In genomic region chr11:47355283-47356128, GRCh38 we compare ENCODE assay signal across 9 cellular contexts. TPM values are rescaled to one million over a fixed set of nuclear protein-coding genes. Genes with fewer than 3 reads are reported as not detected.
DNase-seq lines count a peak whose midpoint lies in the region; ATAC-seq, FAIRE-seq and TF ChIP-seq lines count a peak whose summit lies in the region.
"Had no signal": no experiment of that assay in that cellular context is flagged by ENCODE, and none has a peak within 500 bp of the region (broad histone marks: within the 10 kb centered on the region; RNA-seq: fewer than 3 reads in every experiment).

No MANE protein-coding gene starts in this region.

- FAIRE-seq in urothelium cell line (lab: Jason Lieb, UNC), result peak; percentile 100

- DNase-seq in activated T-cell treated with anti-CD3 and anti-CD28 coated beads, Interleukin-2, amount 50 U/mL, for 72 hours, result peak; percentile 69 to 70
- no peak for DNase-seq in activated T-cell treated with anti-CD3 and anti-CD28 coated beads, Interleukin-2, amount 50 U/mL, for 1 hour
- DNase-seq in NCI-H2029 (lab: John Stamatoyannopoulos, UW), result peak; percentile 90
- peak; percentile 90 for DNase-seq in fibroblast of the aortic adventitia (ENCODE audit: low read depth)
- DNase-seq in myocyte (ENCODE audit: low read depth), result peak; percentile 93
- peak; percentile 93 for DNase-seq in urothelium cell line (ENCODE audit: low spot score)
- no peak for DNase-seq in activated effector memory CD4-positive, alpha-beta T cell treated with anti-CD3 and anti-CD28 coated beads, Interleukin-2, amount 50 U/mL, for 16 hours
- DNase-seq: naive B cell had no signal

- no peaks in the 10 kb centered on the region for H3K27me3 Mint-ChIP-seq in activated T-cell treated with anti-CD3 and anti-CD28 coated beads, Interleukin-2, amount 50 U/mL, for 72 hours (ENCODE audit: low read depth)
- H3K27me3 Mint-ChIP-seq: naive B cell had no signal

- H3K4me1 Mint-ChIP-seq in activated T-cell treated with anti-CD3 and anti-CD28 coated beads, Interleukin-2, amount 50 U/mL, for 72 hours (ENCODE audit: low read depth), result peaks cover 11% of the 10 kb centered on the region

- no peak overlapping the region for H3K4me3 Mint-ChIP-seq in activated T-cell treated with anti-CD3 and anti-CD28 coated beads, Interleukin-2, amount 50 U/mL, for 72 hours
- H3K4me3 Mint-ChIP-seq: naive B cell had no signal

- H3K27ac Mint-ChIP-seq in activated T-cell treated with anti-CD3 and anti-CD28 coated beads, Interleukin-2, amount 50 U/mL, for 72 hours, result no peak overlapping the region
- H3K27ac Mint-ChIP-seq: naive B cell had no signal

- H3K9me3 Mint-ChIP-seq in activated T-cell treated with anti-CD3 and anti-CD28 coated beads, Interleukin-2, amount 50 U/mL, for 72 hours, result no peaks in the 10 kb centered on the region
- H3K9me3 Mint-ChIP-seq: naive B cell had no signal

- peak; percentile 44 to 47 for ATAC-seq in activated T-cell treated with anti-CD3 and anti-CD28 coated beads, Interleukin-2, amount 50 U/mL, for 72 hours (replicated peaks in 1 of 2)

- H3K27ac ChIP-seq in VCaP, result peak overlapping the region; percentile 55; the same call in 1 of the 2 replicates

- peak overlapping the region; percentile 37 for H3K4me3 ChIP-seq in fibroblast of the aortic adventitia (ENCODE audit: low read depth, low read length)

- TF ChIP-seq CTCF in VCaP (conservative IDR thresholded peaks at IDR 0.05) (peak; percentile 94), fibroblast of the aortic adventitia (IDR thresholded peaks at IDR 0.05; ENCODE audit: insufficient read depth, low read length) (peak; percentile 99)

- H3K36me3 Mint-ChIP-seq in activated T-cell treated with anti-CD3 and anti-CD28 coated beads, Interleukin-2, amount 50 U/mL, for 72 hours (ENCODE audit: insufficient read depth in 2 of 2), result no peaks in the 10 kb centered on the region

RNA-seq across cellular contexts. Expression of gene MYBPC3, which starts 3.0 kb away (rescaled TPM):
- total RNA-seq in activated T-cell treated with anti-CD3 and anti-CD28 coated beads, Interleukin-2, amount 50 U/mL, for 72 hours, result not detected
- total RNA-seq in fibroblast of the aortic adventitia (ENCODE audit: low replicate concordance), result not detected in 2 replicates
- not detected in 2 replicates for total RNA-seq in myocyte
- not detected for polyA plus RNA-seq in myocyte (2012)

RNA-seq across cellular contexts. Expression of gene SPI1, which starts 22.8 kb away (rescaled TPM):
- under 1 TPM; 0.35 to 0.55 TPM for total RNA-seq in activated T-cell treated with anti-CD3 and anti-CD28 coated beads, Interleukin-2, amount 50 U/mL, for 72 hours
- not detected in 2 replicates for total RNA-seq in fibroblast of the aortic adventitia (ENCODE audit: low replicate concordance)
- not detected in 2 replicates for total RNA-seq in myocyte
- polyA plus RNA-seq in myocyte (2012), result not detected

RNA-seq across cellular contexts. Expression of gene SLC39A13, which starts 52.9 kb away (rescaled TPM):
- 10 to 100 TPM; 16.2 to 21.0 TPM for total RNA-seq in activated T-cell treated with anti-CD3 and anti-CD28 coated beads, Interleukin-2, amount 50 U/mL, for 72 hours
- total RNA-seq in fibroblast of the aortic adventitia (ENCODE audit: low replicate concordance), result 28.5 and 47.5 TPM in 2 replicates
- 124 and 131 TPM in 2 replicates for total RNA-seq in myocyte
- polyA plus RNA-seq in myocyte (2012), result 126 TPM

Comparison
In these comparisons a context has a peak if more than half of its experiments do, and no peak if none do; other contexts are left out.
1. DNase-seq: peak in activated T-cell treated with anti-CD3 and anti-CD28 coated beads, Interleukin-2, amount 50 U/mL, for 72 hours (2 of 2), NCI-H2029 (single experiment), fibroblast of the aortic adventitia (single experiment), myocyte (single experiment) and urothelium cell line (single experiment); none in activated T-cell treated with anti-CD3 and anti-CD28 coated beads, Interleukin-2, amount 50 U/mL, for 1 hour (single experiment) and activated effector memory CD4-positive, alpha-beta T cell treated with anti-CD3 and anti-CD28 coated beads, Interleukin-2, amount 50 U/mL, for 16 hours (single experiment).